In the genomic region with DNA sequence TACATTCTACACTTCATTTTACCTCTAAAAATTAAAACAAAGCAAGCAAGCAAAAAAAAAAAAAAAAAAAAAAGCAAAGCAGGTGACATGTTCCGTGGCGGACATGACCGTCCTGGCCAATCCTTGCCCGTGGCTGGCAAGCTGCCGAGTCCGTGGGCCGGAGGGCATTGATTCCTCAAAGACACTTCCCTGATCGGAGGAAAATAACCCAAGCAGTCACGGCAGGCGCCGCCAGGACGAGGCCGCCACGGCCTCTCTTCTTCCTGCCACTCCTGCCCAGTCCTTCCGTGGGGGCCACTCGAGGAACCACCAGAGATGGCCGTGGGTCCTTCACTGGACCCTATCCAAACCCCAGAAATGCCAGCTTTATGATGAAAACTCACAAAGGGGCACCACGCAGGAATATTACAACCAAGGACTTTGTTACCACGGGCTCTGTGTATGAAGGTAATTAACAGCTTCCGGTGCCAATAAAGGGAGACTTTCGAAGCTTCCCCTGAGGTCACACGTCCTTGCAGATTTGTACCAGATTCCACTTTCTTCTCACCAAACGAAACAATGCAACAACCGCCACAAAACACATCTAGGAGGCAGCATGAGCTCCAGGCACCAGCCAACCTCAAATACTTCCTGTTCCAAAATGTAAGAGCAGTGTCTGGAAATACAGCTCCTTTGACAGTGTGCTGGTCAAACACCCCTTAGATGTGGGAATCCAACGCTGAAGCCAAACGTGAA, we compare ENCODE assay signal across 10 cellular contexts.
DNase-seq lines count a peak whose midpoint lies in the region; ATAC-seq and TF ChIP-seq lines count a peak whose summit lies in the region.
"Had no signal": no experiment of that assay in that cellular context is flagged by ENCODE, and none has a peak within 500 bp of the region (broad histone marks: within the 10 kb centered on the region; RNA-seq: fewer than 3 reads in every experiment).

No MANE protein-coding gene starts in this region.

- H3K36me3 ChIP-seq in PC-3 (ENCODE audit: low read depth, low read length): no peaks in the 10 kb centered on the region

- no peak overlapping the region for H2AFZ ChIP-seq in PC-3 (ENCODE audit: low read length)

- no peaks in the 10 kb centered on the region for H3K9me2 ChIP-seq in PC-3 (replicated peaks; ENCODE audit: low read length)

- no peak for ATAC-seq in left lobe of liver
- ATAC-seq in PC-3: no peak
- ATAC-seq: K562 had no signal

- H3K36me3 Mint-ChIP-seq in activated CD4-positive, alpha-beta T cell treated with anti-CD3 and anti-CD28 coated beads, Interleukin-2, amount 10 ng/mL, durations not matched to agents 24 days and 14 days (ENCODE audit: low read depth): peaks cover 30% of the 10 kb centered on the region
- peaks cover 31% of the 10 kb centered on the region for H3K36me3 Mint-ChIP-seq in activated CD4-positive, alpha-beta memory T cell treated with anti-CD3 and anti-CD28 coated beads, Interleukin-2, amount 10 ng/mL, durations not matched to agents 7 days and 5 days (ENCODE audit: low read depth)

- no peaks in the 10 kb centered on the region for H3K27me3 Mint-ChIP-seq in activated CD4-positive, alpha-beta T cell treated with anti-CD3 and anti-CD28 coated beads, Interleukin-2, amount 10 ng/mL, durations not matched to agents 24 days and 14 days
- no peaks in the 10 kb centered on the region for H3K27me3 Mint-ChIP-seq in activated CD4-positive, alpha-beta memory T cell treated with anti-CD3 and anti-CD28 coated beads, Interleukin-2, amount 10 ng/mL, durations not matched to agents 7 days and 5 days

- POLR2A ChIA-PET in activated CD4-positive, alpha-beta memory T cell treated with anti-CD3 and anti-CD28 coated beads, Interleukin-2, amount 10 ng/mL, durations not matched to agents 7 days and 5 days (lab: Charles Lee): interaction anchor here (0.7 to 1.7 kb wide), 11 partner anchors 8 to 171 kb away, joined by 3 to 10 read pairs (median 4); a partner anchor contains a TSS
- POLR2A ChIA-PET in PC-3 (lab: Charles Lee; ENCODE audit: unreplicated experiment): no interaction called here

- H3K27me3 ChIP-seq in PC-3 (ENCODE audit: low read length): no peaks in the 10 kb centered on the region

- H3K9me3 Mint-ChIP-seq in activated CD4-positive, alpha-beta T cell treated with anti-CD3 and anti-CD28 coated beads, Interleukin-2, amount 10 ng/mL, durations not matched to agents 24 days and 14 days: no peaks in the 10 kb centered on the region
- no peaks in the 10 kb centered on the region for H3K9me3 Mint-ChIP-seq in activated CD4-positive, alpha-beta memory T cell treated with anti-CD3 and anti-CD28 coated beads, Interleukin-2, amount 10 ng/mL, durations not matched to agents 7 days and 5 days

- H3F3A ChIP-seq in PC-3 (ENCODE audit: low read length, unreplicated experiment): no peaks in the 10 kb centered on the region

- H3K4me1 ChIP-seq in PC-3 (ENCODE audit: insufficient read depth, low read length): no peaks in the 10 kb centered on the region

- no peak overlapping the region for H3K4me2 ChIP-seq in PC-3 (ENCODE audit: low read length)

- H4K20me1 ChIP-seq in PC-3 (ENCODE audit: low read length): no peaks in the 10 kb centered on the region

- H3K4me3 ChIP-seq in PC-3 (ENCODE audit: low read length): no peak overlapping the region
- H3K4me3 ChIP-seq: K562 had no signal

- no peaks in the 10 kb centered on the region for H3K79me2 ChIP-seq in PC-3 (ENCODE audit: low read length)

- peak overlapping the region; percentile 76 for H3K27ac Mint-ChIP-seq in activated CD4-positive, alpha-beta T cell treated with anti-CD3 and anti-CD28 coated beads, Interleukin-2, amount 10 ng/mL, durations not matched to agents 24 days and 14 days
- peak overlapping the region; percentile 63 for H3K27ac Mint-ChIP-seq in activated CD4-positive, alpha-beta memory T cell treated with anti-CD3 and anti-CD28 coated beads, Interleukin-2, amount 10 ng/mL, durations not matched to agents 7 days and 5 days

- no peaks in the 10 kb centered on the region for H3K9me3 ChIP-seq in PC-3 (ENCODE audit: low read length)

- H3K27ac ChIP-seq in substantia nigra (ENCODE audit: low read depth, low read length, poor library complexity, severe bottlenecking) (peak overlapping the region; percentile 53), PC-3 (ENCODE audit: low read length) (no peak overlapping the region)

- TF ChIP-seq CTCF in PC-3 (conservative IDR thresholded peaks at IDR 0.05; ENCODE audit: low read depth, low read length): no peak

- peaks cover 44% of the 10 kb centered on the region for H3K4me1 Mint-ChIP-seq in activated CD4-positive, alpha-beta T cell treated with anti-CD3 and anti-CD28 coated beads, Interleukin-2, amount 10 ng/mL, durations not matched to agents 24 days and 14 days
- peaks cover 73% of the 10 kb centered on the region for H3K4me1 Mint-ChIP-seq in activated CD4-positive, alpha-beta memory T cell treated with anti-CD3 and anti-CD28 coated beads, Interleukin-2, amount 10 ng/mL, durations not matched to agents 7 days and 5 days

- intact Hi-C loops in activated CD4-positive, alpha-beta T cell treated with anti-CD3 and anti-CD28 coated beads, Interleukin-2, amount 10 ng/mL, durations not matched to agents 24 days and 14 days (cut with micrococcal nuclease): no loop called here
- intact Hi-C loops in PC-3 (cut with micrococcal nuclease): no loop called here

- H3K4me3 Mint-ChIP-seq in activated CD4-positive, alpha-beta T cell treated with anti-CD3 and anti-CD28 coated beads, Interleukin-2, amount 10 ng/mL, durations not matched to agents 24 days and 14 days: peak overlapping the region; percentile 61
- no peak overlapping the region for H3K4me3 Mint-ChIP-seq in activated CD4-positive, alpha-beta memory T cell treated with anti-CD3 and anti-CD28 coated beads, Interleukin-2, amount 10 ng/mL, durations not matched to agents 7 days and 5 days

- CTCF ChIA-PET in activated CD4-positive, alpha-beta memory T cell treated with anti-CD3 and anti-CD28 coated beads, Interleukin-2, amount 10 ng/mL, durations not matched to agents 7 days and 5 days (lab: Charles Lee): no interaction called here
- CTCF ChIA-PET in PC-3 (lab: Charles Lee): no interaction called here

- no TSS peak for BruUV-seq in PC-3 (replicated peaks; lab: Mats Ljungman, UMichigan)

- H3K9ac ChIP-seq in PC-3 (ENCODE audit: low read length): no peak overlapping the region

- peak; percentile 74 for DNase-seq in activated CD4-positive, alpha-beta T cell treated with anti-CD3 and anti-CD28 coated beads, Interleukin-2, amount 10 ng/mL, durations not matched to agents 24 days and 14 days
- no peak for DNase-seq in activated CD4-positive, alpha-beta T cell treated with anti-CD3 and anti-CD28 coated beads, Interleukin-2, amount 50 U/mL, for 1 hour
- DNase-seq in activated CD4-positive, alpha-beta memory T cell treated with anti-CD3 and anti-CD28 coated beads, Interleukin-2, amount 10 ng/mL, durations not matched to agents 7 days and 5 days: no peak
- peak; percentile 49 for DNase-seq in left lobe of liver (ENCODE audit: low spot score)
- peak in 6 of 49 donors; percentile 35 to 68 (median 45) for DNase-seq in substantia nigra (lab: John Stamatoyannopoulos, UW)
- no peak for DNase-seq in PC-3
- no peak for DNase-seq in A172 (ENCODE audit: low spot score)
- no peak for DNase-seq in SW480 (ENCODE audit: low spot score)
- DNase-seq: NCI-H774 had no signal

Comparison
In these comparisons a context has a peak if more than half of its experiments do, and no peak if none do; other contexts are left out.
1. DNase-seq: peak in activated CD4-positive, alpha-beta T cell treated with anti-CD3 and anti-CD28 coated beads, Interleukin-2, amount 10 ng/mL, durations not matched to agents 24 days and 14 days (single experiment) and left lobe of liver (single experiment); none in activated CD4-positive, alpha-beta T cell treated with anti-CD3 and anti-CD28 coated beads, Interleukin-2, amount 50 U/mL, for 1 hour (single experiment), activated CD4-positive, alpha-beta memory T cell treated with anti-CD3 and anti-CD28 coated beads, Interleukin-2, amount 10 ng/mL, durations not matched to agents 7 days and 5 days (single experiment), PC-3 (single experiment), A172 (single experiment) and SW480 (single experiment).